ENCODE assay signal across 2 cellular contexts in the genomic region with DNA sequence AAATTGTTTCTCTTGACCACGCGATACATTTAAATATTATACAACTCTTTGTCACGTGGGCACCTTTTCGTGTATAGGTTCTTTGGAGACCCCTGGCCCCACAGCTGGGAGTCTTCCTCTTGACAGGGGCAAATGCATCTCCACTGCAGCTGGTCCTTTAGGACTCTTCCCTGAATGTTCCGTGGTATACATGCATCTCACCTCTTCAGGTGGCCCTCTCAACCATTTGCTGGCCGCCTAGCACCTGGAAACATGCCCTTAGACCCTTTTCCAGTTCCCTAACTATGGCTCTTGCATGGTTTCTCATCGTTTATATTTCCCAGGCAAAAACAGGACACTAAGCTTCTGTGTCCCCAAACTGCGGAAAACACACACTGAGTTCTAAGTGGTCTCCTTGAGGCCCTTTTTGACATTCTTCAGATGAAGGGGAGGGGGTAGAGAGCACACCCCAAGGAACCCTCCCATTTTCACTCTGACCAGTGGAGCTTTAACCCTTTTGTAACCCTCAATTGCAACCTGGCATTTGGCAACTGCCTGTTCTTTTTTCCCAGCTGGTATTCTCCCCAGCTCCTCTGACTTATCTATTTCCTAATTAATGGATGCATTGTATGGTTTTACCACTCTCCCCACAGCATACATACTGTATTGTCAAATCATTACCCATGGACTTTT.
TF ChIP-seq lines count a peak whose summit lies in the region.

No MANE protein-coding gene starts in this region.

TF ChIP-seq in HCT116, 20 proteins besides CTCF, POLR2A, EP300 and RAD21:
- TF ChIP-seq ZNF274 (IDR thresholded peaks at IDR 0.05; ENCODE audit: low read depth, low read length) (no peak), JUND (IDR thresholded peaks at IDR 0.05) (0 out of 2 replicates have a peak, but pooled peaks have one; percentile 6)

TF ChIP-seq in K562, 482 proteins besides CTCF, POLR2A, EP300 and RAD21:
- TF ChIP-seq ZNF174 (CRISPR knock-in tag; IDR thresholded peaks at IDR 0.05): no peak
- peak; percentile 19; the same call in 1 of the 2 replicates for TF ChIP-seq POLR2G (IDR thresholded peaks at IDR 0.05; ENCODE audit: low read depth, low read length)
